ENCODE assay signal across 2 cellular contexts in genomic region chr1:7902478-7903084, GRCh38.
A peak's percentile ranks its signal among the peaks of the same experiment; 100 is the strongest.
TF ChIP-seq lines count a peak whose summit lies in the region.

No MANE protein-coding gene starts in this region.

TF ChIP-seq in HCT116, 20 proteins besides CTCF, POLR2A, EP300 and RAD21 (continued from another document):
- TF ChIP-seq MAX (IDR thresholded peaks at IDR 0.05) = no peak
- peak; percentile 13 for TF ChIP-seq YY1 (IDR thresholded peaks at IDR 0.05; ENCODE audit: extremely low read depth, insufficient replicate concordance, low read depth, low read length)

TF ChIP-seq in liver, 16 proteins besides CTCF, POLR2A, EP300 and RAD21 (continued from another document):
- TF ChIP-seq ZBTB33 (IDR thresholded peaks at IDR 0.05) = no peak
- TF ChIP-seq ATF3 (IDR thresholded peaks at IDR 0.05) = no peak
- TF ChIP-seq HNF4A (conservative IDR thresholded peaks at IDR 0.05) = no peak
- no peak for TF ChIP-seq MAX (IDR thresholded peaks at IDR 0.05)
- TF ChIP-seq JUND (IDR thresholded peaks at IDR 0.05) = no peak
